ENCODE assay signal across 12 cellular contexts in the genomic region with DNA sequence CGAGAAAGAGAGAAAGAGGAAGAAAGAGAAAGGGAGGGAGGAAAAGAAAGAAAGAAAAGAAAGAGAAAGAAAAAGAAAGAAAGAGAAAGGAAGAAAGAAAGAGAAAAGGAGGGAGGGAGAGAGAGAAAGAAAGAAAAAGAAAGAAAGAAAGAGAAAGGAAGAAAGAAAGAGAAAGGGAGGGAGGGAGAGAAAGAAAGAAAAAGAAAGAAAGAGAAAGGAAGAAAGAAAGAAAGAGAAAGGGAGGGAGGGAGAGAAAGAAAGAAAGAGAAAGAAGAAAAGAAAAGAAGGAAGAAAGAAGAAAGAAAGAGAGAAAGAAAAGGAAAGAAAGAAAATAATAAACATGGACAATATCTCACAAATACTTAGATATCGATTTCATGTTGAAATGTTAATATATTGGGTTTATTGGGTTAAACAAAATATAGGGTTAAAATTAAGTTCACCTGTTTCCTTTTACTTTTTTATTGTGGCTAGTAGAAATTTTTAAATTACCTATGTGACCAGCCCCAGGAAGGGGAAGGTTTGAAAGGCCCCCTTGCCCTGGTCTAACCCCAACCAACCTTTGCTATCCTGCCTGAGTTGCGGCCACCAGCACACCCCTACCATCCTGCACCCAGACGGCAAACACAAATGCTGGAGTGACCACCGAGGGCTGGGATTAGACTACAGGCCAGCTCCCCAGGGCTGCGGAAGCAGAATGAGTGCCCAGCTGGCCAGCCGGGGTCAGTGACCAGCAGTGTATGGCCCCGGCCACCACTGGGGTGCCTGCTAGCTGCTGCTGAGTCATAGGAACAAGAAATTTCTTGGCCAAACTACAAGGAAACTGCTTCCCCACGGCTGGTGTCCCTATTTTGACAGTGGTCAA.
DNase-seq lines count a peak whose midpoint lies in the region; ATAC-seq, FAIRE-seq and TF ChIP-seq lines count a peak whose summit lies in the region.
"Had no signal": no experiment of that assay in that cellular context is flagged by ENCODE, and none has a peak within 500 bp of the region (broad histone marks: within the 10 kb centered on the region; RNA-seq: fewer than 3 reads in every experiment).

No MANE protein-coding gene starts in this region.

- H3K4me3 ChIP-seq in adrenal gland, result no peak overlapping the region
- no peak overlapping the region for H3K4me3 ChIP-seq in kidney (ENCODE audit: low read length in 2 of 2)
- H3K4me3 ChIP-seq: coronary artery, suprapubic skin had no signal

- H3K4me1 ChIP-seq in adrenal gland (replicated peaks in 1 of 2) (peaks cover 9 to 12% of the 10 kb centered on the region in 2 donors), kidney (ENCODE audit: control insufficient read depth in 1 of 2, insufficient read depth in 1 of 2, low read depth in 1 of 2, low read length in 2 of 2) (no peaks in the 10 kb centered on the region)
- H3K4me1 ChIP-seq: suprapubic skin had no signal

- intact Hi-C loops in adrenal gland (cut with DNase I), result no loop called here
- intact Hi-C loops in kidney (cut with DNase I), result no loop called here
- intact Hi-C loops in sciatic nerve (cut with DNase I), result no loop called here

- FAIRE-seq in HTR-8/SVneo (lab: Jason Lieb, UNC), result no peak
- no peak for FAIRE-seq in kidney (lab: Jason Lieb, UNC)

- H3K27me3 Mint-ChIP-seq in activated naive CD8-positive, alpha-beta T cell treated with anti-CD3 and anti-CD28 coated beads for 36 hours, result peaks cover 27% of the 10 kb centered on the region

- ATAC-seq in sciatic nerve (peak; percentile 17), GM19397 (IDR thresholded peaks at IDR 0.05; ENCODE audit: unreplicated experiment) (no peak)

- H3K27me3 ChIP-seq in adrenal gland, result no peaks in the 10 kb centered on the region

- no peak overlapping the region for H3K27ac Mint-ChIP-seq in activated naive CD8-positive, alpha-beta T cell treated with anti-CD3 and anti-CD28 coated beads for 36 hours
- H3K27ac Mint-ChIP-seq: activated naive CD8-positive, alpha-beta T cell; CD4-positive, alpha-beta memory T cell had no signal

- H3K9me3 Mint-ChIP-seq in activated naive CD8-positive, alpha-beta T cell treated with anti-CD3 and anti-CD28 coated beads for 36 hours, result peaks cover 4% of the 10 kb centered on the region
- H3K9me3 Mint-ChIP-seq: CD4-positive, alpha-beta memory T cell had no signal

- no peak overlapping the region for H3K9ac ChIP-seq in kidney (ENCODE audit: low read length in 2 of 2)

- TF ChIP-seq POLR2A in adrenal gland (IDR thresholded peaks at IDR 0.05), result peak in 1 of 2 donors; percentile 53

- no peak overlapping the region for H3K4me3 Mint-ChIP-seq in activated naive CD8-positive, alpha-beta T cell treated with anti-CD3 and anti-CD28 coated beads for 36 hours
- H3K4me3 Mint-ChIP-seq: activated naive CD8-positive, alpha-beta T cell; CD4-positive, alpha-beta memory T cell had no signal

- H3K9me3 ChIP-seq in adrenal gland (replicated peaks in 1 of 3) (no peaks in the 10 kb centered on the region), kidney (ENCODE audit: control insufficient read depth in 1 of 2, low read length in 2 of 2) (no peaks in the 10 kb centered on the region)
- H3K9me3 ChIP-seq: suprapubic skin had no signal

- 43 to 58% (median 46%) methylated on average over 5 to 9 of the region's 9 CpGs for WGBS in adrenal gland, 4 donors

- DNase-seq in HTR-8/SVneo (ENCODE audit: insufficient read length, low spot score) (peak; percentile 25), adrenal gland (peak; percentile 70 to 95 (median 93)), kidney (peak; percentile 87), sciatic nerve (ENCODE audit: low spot score) (no peak)
- DNase-seq in activated naive CD4-positive, alpha-beta T cell treated with anti-CD3 and anti-CD28 coated beads, Interleukin-2, amount 50 U/mL, for 16 hours, result no peak
- no peak for DNase-seq in activated naive CD8-positive, alpha-beta T cell treated with anti-CD3 and anti-CD28 coated beads for 36 hours
- DNase-seq: CD4-positive, alpha-beta memory T cell; NCI-H1694 had no signal

- H3K27ac ChIP-seq in adrenal gland (peak overlapping the region in 2 of 5 donors; percentile 47 to 51), kidney (ENCODE audit: low read depth in 2 of 2, low read length in 2 of 2) (no peak overlapping the region)
- H3K27ac ChIP-seq: coronary artery, suprapubic skin had no signal

- no peaks in the 10 kb centered on the region for H3K4me1 Mint-ChIP-seq in activated naive CD8-positive, alpha-beta T cell treated with anti-CD3 and anti-CD28 coated beads for 36 hours
- H3K4me1 Mint-ChIP-seq: CD4-positive, alpha-beta memory T cell had no signal

- H3K36me3 ChIP-seq in adrenal gland (replicated peaks in 1 of 2), result no peaks in the 10 kb centered on the region
- H3K36me3 ChIP-seq in kidney (ENCODE audit: control insufficient read depth in 1 of 2, insufficient read depth in 2 of 2, low read length in 2 of 2), result no peaks in the 10 kb centered on the region
- H3K36me3 ChIP-seq: suprapubic skin had no signal

- TF ChIP-seq CTCF in adrenal gland (IDR thresholded peaks at IDR 0.05) (peak in 1 of 6 experiments; percentile 15), kidney (IDR thresholded peaks at IDR 0.05; ENCODE audit: borderline replicate concordance, extremely low read depth, insufficient read depth) (no peak)

- H3K36me3 Mint-ChIP-seq in activated naive CD8-positive, alpha-beta T cell treated with anti-CD3 and anti-CD28 coated beads for 36 hours, result no peaks in the 10 kb centered on the region
- H3K36me3 Mint-ChIP-seq: activated naive CD8-positive, alpha-beta T cell; CD4-positive, alpha-beta memory T cell had no signal

Comparison
In these comparisons a context has a peak if more than half of its experiments do, and no peak if none do; other contexts are left out.
1. DNase-seq: peak in HTR-8/SVneo (single experiment), adrenal gland (7 of 7) and kidney (single experiment); none in sciatic nerve (single experiment), activated naive CD4-positive, alpha-beta T cell treated with anti-CD3 and anti-CD28 coated beads, Interleukin-2, amount 50 U/mL, for 16 hours (single experiment) and activated naive CD8-positive, alpha-beta T cell treated with anti-CD3 and anti-CD28 coated beads for 36 hours (single experiment).